In genomic region chr6:157981132-157981394, GRCh38 we compare ENCODE assay signal across 8 cellular contexts. TPM values are rescaled to one million over a fixed set of nuclear protein-coding genes. Genes with fewer than 3 reads are reported as not detected.
A peak's percentile ranks its signal among the peaks of the same experiment; 100 is the strongest.
DNase-seq lines count a peak whose midpoint lies in the region; ATAC-seq and TF ChIP-seq lines count a peak whose summit lies in the region.

No MANE protein-coding gene starts in this region.

- H3K27ac ChIP-seq in DND-41 (ENCODE audit: low read length) (no peak overlapping the region), temporal lobe (ENCODE audit: low read depth, low read length) (peak overlapping the region; percentile 5)

- H3K36me3 ChIP-seq in DND-41 (ENCODE audit: insufficient read depth, low read length), result no peaks in the 10 kb centered on the region
- no peaks in the 10 kb centered on the region for H3K36me3 ChIP-seq in kidney epithelial cell (ENCODE audit: control insufficient read depth, insufficient read depth, low read length)

- H3K27me3 ChIP-seq in DND-41 (ENCODE audit: insufficient read depth, low read length, poor library complexity) (no peaks in the 10 kb centered on the region), kidney epithelial cell (ENCODE audit: control insufficient read depth, insufficient read depth, low read length) (no peaks in the 10 kb centered on the region)

- peaks cover 48% of the 10 kb centered on the region for H3K4me1 Mint-ChIP-seq in HFFc6 (ENCODE audit: low read depth)

- H3K79me2 ChIP-seq in DND-41 (ENCODE audit: insufficient read depth, low read length), result peaks cover 38% of the 10 kb centered on the region

- H3K9me3 ChIP-seq in DND-41 (ENCODE audit: insufficient read depth, low read length, severe bottlenecking), result no peaks in the 10 kb centered on the region

- H2AFZ ChIP-seq in DND-41 (ENCODE audit: low read depth, low read length), result no peak overlapping the region

- peak overlapping the region; percentile 67 for H3K27ac Mint-ChIP-seq in HFFc6
- peak overlapping the region; percentile 50 to 89 for H3K27ac Mint-ChIP-seq in activated naive CD4-positive, alpha-beta T cell treated with anti-CD3 and anti-CD28 coated beads, Interleukin-2, amount 50 U/mL, for 72 hours

- DNase-seq in DND-41 (no peak), HFFc6 (no peak), kidney epithelial cell (ENCODE audit: low read depth) (no peak), NCI-H2196 treated with DMSO at 0.1 percent for 48 hours (lab: John Stamatoyannopoulos, UW; ENCODE audit: unreplicated experiment) (no peak), OCI-M2 (lab: John Stamatoyannopoulos, UW; ENCODE audit: unreplicated experiment) (no peak), DMS 273 (lab: John Stamatoyannopoulos, UW; ENCODE audit: unreplicated experiment) (no peak)
- DNase-seq in activated naive CD4-positive, alpha-beta T cell treated with anti-CD3 and anti-CD28 coated beads, Interleukin-2, amount 50 U/mL, for 72 hours (ENCODE audit: low spot score in 2 of 2), result no peak

- H3K27me3 Mint-ChIP-seq in HFFc6 (ENCODE audit: insufficient read depth), result no peaks in the 10 kb centered on the region; the same call in none of the 2 replicates

- H4K20me1 ChIP-seq in DND-41 (ENCODE audit: insufficient read depth, low read length), result peaks cover 20% of the 10 kb centered on the region; the same call in 1 of the 2 replicates

- peak overlapping the region; percentile 63; the same call in 1 of the 2 replicates for H3K4me3 Mint-ChIP-seq in HFFc6

- ATAC-seq in DND-41 (ENCODE audit: insufficient read depth, low read depth), result no peak
- ATAC-seq in activated naive CD4-positive, alpha-beta T cell treated with anti-CD3 and anti-CD28 coated beads, Interleukin-2, amount 50 U/mL, for 72 hours, result no peak

- H3K9me3 Mint-ChIP-seq in HFFc6, result no peaks in the 10 kb centered on the region
- no peaks in the 10 kb centered on the region for H3K9me3 Mint-ChIP-seq in activated naive CD4-positive, alpha-beta T cell treated with anti-CD3 and anti-CD28 coated beads, Interleukin-2, amount 50 U/mL, for 72 hours

- peaks cover 38% of the 10 kb centered on the region for H3K4me1 ChIP-seq in DND-41 (ENCODE audit: insufficient read depth, low read length)

- no peak for TF ChIP-seq CTCF in DND-41 (IDR thresholded peaks at IDR 0.05; ENCODE audit: borderline replicate concordance, extremely low read depth, low read length, poor library complexity, severe bottlenecking)
- TF ChIP-seq CTCF in HFFc6 (IDR thresholded peaks at IDR 0.05), result no peak
- no peak for TF ChIP-seq CTCF in kidney epithelial cell (IDR thresholded peaks at IDR 0.05; ENCODE audit: insufficient read depth, low read length, poor library complexity, severe bottlenecking)

- H3K36me3 Mint-ChIP-seq in HFFc6 (ENCODE audit: low read depth), result peaks cover 9% of the 10 kb centered on the region; the same call in 1 of the 2 replicates
- peaks cover 10 to 12% of the 10 kb centered on the region in 2 donors for H3K36me3 Mint-ChIP-seq in activated naive CD4-positive, alpha-beta T cell treated with anti-CD3 and anti-CD28 coated beads, Interleukin-2, amount 50 U/mL, for 72 hours

- peak overlapping the region; percentile 94; the same call in 1 of the 2 replicates for H3K9ac ChIP-seq in DND-41 (ENCODE audit: low read depth, low read length)

- H3K4me2 ChIP-seq in DND-41 (ENCODE audit: insufficient read depth, low read length), result peak overlapping the region; percentile 88

- H3K4me3 ChIP-seq in DND-41 (ENCODE audit: low read depth in 1 of 2, low read length in 2 of 2), result peak overlapping the region in 1 of 2 experiments; percentile 81; a peak in 2 of 4 replicates
- H3K4me3 ChIP-seq in kidney epithelial cell (ENCODE audit: low read depth, low read length), result peak overlapping the region; percentile 88

RNA-seq across cellular contexts. Expression of gene SYNJ2, which starts 0.6 kb away (rescaled TPM):
- 10 to 100 TPM; 31.8 to 46.4 (median 41.3) TPM for total RNA-seq in HFFc6 (2021; fragmentation: NEBNext Ultra II Directional; extraction: Animal tissue kit (Norgen Biotek cat#: 25700))
- total RNA-seq in activated naive CD4-positive, alpha-beta T cell treated with anti-CD3 and anti-CD28 coated beads, Interleukin-2, amount 50 U/mL, for 72 hours, result 10 to 100 TPM; 31.6 to 51.7 TPM
- total RNA-seq in kidney epithelial cell, result 14.3 and 14.4 TPM in 2 replicates
- total RNA-seq in temporal lobe, result 6.6 TPM
